In the genomic region with DNA sequence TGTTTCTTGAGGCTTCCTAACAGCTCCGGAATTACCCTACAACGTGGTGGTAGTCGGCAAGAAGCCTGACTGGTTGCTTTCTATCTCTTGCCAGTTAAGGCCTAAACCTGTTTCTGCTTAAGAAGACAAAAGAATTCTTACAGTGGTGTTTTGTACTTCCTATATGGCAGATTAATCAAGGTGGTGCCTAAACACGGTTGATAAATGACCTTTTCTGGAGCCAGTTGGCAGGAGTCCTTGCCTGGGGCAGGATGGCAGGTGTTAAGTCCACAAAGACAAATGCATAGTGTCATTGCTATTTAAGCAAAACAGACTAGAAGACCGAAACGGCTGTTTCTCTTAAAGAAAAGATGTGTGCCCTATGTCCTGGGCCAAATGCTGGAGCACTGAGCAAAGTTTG, we compare ENCODE assay signal across 15 cellular contexts. TPM values are rescaled to one million over a fixed set of nuclear protein-coding genes. Genes with fewer than 3 reads are reported as not detected.
A peak's percentile ranks its signal among the peaks of the same experiment; 100 is the strongest.
DNase-seq lines count a peak whose midpoint lies in the region; ATAC-seq and TF ChIP-seq lines count a peak whose summit lies in the region.
"Had no signal": no experiment of that assay in that cellular context is flagged by ENCODE, and none has a peak within 500 bp of the region (broad histone marks: within the 10 kb centered on the region; RNA-seq: fewer than 3 reads in every experiment).

No MANE protein-coding gene starts in this region.

- H3K9me3 ChIP-seq in breast epithelium (no peaks in the 10 kb centered on the region), endocrine pancreas (ENCODE audit: control insufficient read depth, low read length) (no peaks in the 10 kb centered on the region)
- H3K9me3 ChIP-seq: vagina had no signal

- intact Hi-C loops in breast epithelium (cut with DNase I; ENCODE audit: low total_unique reads) (no loop called here), MCF 10A (cut with micrococcal nuclease) (no loop called here)

- H3K9me3 Mint-ChIP-seq in MCF 10A (ENCODE audit: unreplicated experiment), result no peaks in the 10 kb centered on the region

- no TSS peak for BruUV-seq in MCF 10A (replicated peaks; lab: Mats Ljungman, UMichigan)

- CTCF ChIA-PET in MCF 10A (lab: Yijun Ruan, JAX), result no interaction called here

- H3K27me3 Mint-ChIP-seq in MCF 10A (ENCODE audit: insufficient read depth, unreplicated experiment), result no peaks in the 10 kb centered on the region

- H3K27ac Mint-ChIP-seq in MCF 10A (ENCODE audit: low read depth, unreplicated experiment), result no peak overlapping the region

- H3K27ac ChIP-seq in breast epithelium, result peak overlapping the region; percentile 16 to 56
- H3K27ac ChIP-seq: cardiac muscle cell, RWPE1, vagina had no signal

- DNase-seq in breast epithelium (ENCODE audit: low spot score in 2 of 2) (peak; percentile 24 to 54), MCF 10A (ENCODE audit: unreplicated experiment) (no peak), NCI-H526 treated with DMSO at 0.1 percent for 48 hours (lab: John Stamatoyannopoulos, UW) (peak; percentile 61), hypothalamus (lab: John Stamatoyannopoulos, UW) (no peak), iPS-NIHi7 (ENCODE audit: extremely low spot score) (no peak)
- no peak for DNase-seq in stimulated activated CD4-positive, alpha-beta T cell treated with anti-CD3 and anti-CD28 coated beads, Interleukin-4, amount 100 ng/mL, for 4 hours
- DNase-seq: activated CD4-positive, alpha-beta T cell treated with anti-CD3 and anti-CD28 coated beads for 1 hour; DND-41; MV-4-11 had no signal

- no peak for TF ChIP-seq CTCF in breast epithelium (IDR thresholded peaks at IDR 0.05)
- TF ChIP-seq CTCF in MCF 10A (IDR thresholded peaks at IDR 0.05; ENCODE audit: unreplicated experiment), result no peak

- ATAC-seq in GM19324 (IDR thresholded peaks at IDR 0.05; ENCODE audit: low FRiP score, unreplicated experiment), result no peak
- ATAC-seq: left lobe of liver had no signal

- H3K36me3 ChIP-seq in breast epithelium, result no peaks in the 10 kb centered on the region
- no peaks in the 10 kb centered on the region for H3K36me3 ChIP-seq in endocrine pancreas (ENCODE audit: control insufficient read depth, insufficient read depth, low read length)
- H3K36me3 ChIP-seq: cardiac muscle cell, vagina had no signal

- H3K9ac ChIP-seq in endocrine pancreas (ENCODE audit: control insufficient read depth, insufficient read depth, low read length), result no peak overlapping the region

- POLR2A ChIA-PET in MCF 10A (lab: Yijun Ruan, JAX), result interaction anchor here (0.6 kb wide), 1 partner anchor 69 kb away, joined by 3 read pairs; no protein-coding TSS in a partner anchor

- H3K4me3 ChIP-seq in breast epithelium (no peak overlapping the region), endocrine pancreas (ENCODE audit: control insufficient read depth, insufficient read depth, low read length) (peak overlapping the region; percentile 24)
- H3K4me3 ChIP-seq: cardiac muscle cell, vagina had no signal

- H3K4me3 Mint-ChIP-seq in MCF 10A (ENCODE audit: unreplicated experiment), result no peak overlapping the region

- H3K27me3 ChIP-seq in breast epithelium, result no peaks in the 10 kb centered on the region
- no peaks in the 10 kb centered on the region for H3K27me3 ChIP-seq in endocrine pancreas (ENCODE audit: control insufficient read depth, insufficient read depth, low read length)
- H3K27me3 ChIP-seq: cardiac muscle cell, vagina had no signal

- no peak for TF ChIP-seq POLR2A in breast epithelium (IDR thresholded peaks at IDR 0.05)

- H3K36me3 Mint-ChIP-seq in MCF 10A (ENCODE audit: insufficient read depth, unreplicated experiment), result peaks cover 7% of the 10 kb centered on the region

- H3K4me1 Mint-ChIP-seq in MCF 10A (ENCODE audit: insufficient read depth, unreplicated experiment), result no peaks in the 10 kb centered on the region

- H3K4me1 ChIP-seq in breast epithelium (no peaks in the 10 kb centered on the region), endocrine pancreas (ENCODE audit: control insufficient read depth, insufficient read depth, low read length) (no peaks in the 10 kb centered on the region)
- H3K4me1 ChIP-seq: vagina had no signal

RNA-seq across cellular contexts. Expression of a gene that starts 9.9 kb away (rescaled TPM):
- total RNA-seq in breast epithelium (1 to 10 TPM; 1.3 to 5.4 (median 3.9) TPM), MCF 10A (2022) (1.5 and 1.6 TPM in 2 replicates)

RNA-seq across cellular contexts. Expression of a gene that starts 10.1 kb away (rescaled TPM):
- total RNA-seq in breast epithelium (10 to 100 TPM; 42.3 to 49.9 (median 49.5) TPM), MCF 10A (2022) (49.3 and 52.5 TPM in 2 replicates)

RNA-seq across cellular contexts. Expression of a gene that starts 53.8 kb away (rescaled TPM):
- total RNA-seq in breast epithelium (10 to 100 TPM; 22.9 to 71.3 (median 43.9) TPM), MCF 10A (2022) (19.7 and 25.3 TPM in 2 replicates)

Comparison
In these comparisons a context has a peak if more than half of its experiments do, and no peak if none do; other contexts are left out.
1. DNase-seq: peak in breast epithelium (2 of 2) and NCI-H526 treated with DMSO at 0.1 percent for 48 hours (single experiment); none in MCF 10A (single experiment), stimulated activated CD4-positive, alpha-beta T cell treated with anti-CD3 and anti-CD28 coated beads, Interleukin-4, amount 100 ng/mL, for 4 hours (0 of 2), hypothalamus (0 of 51) and iPS-NIHi7 (single experiment).